Comparison of ENCODE assay signal across 8 cellular contexts in the genomic region with DNA sequence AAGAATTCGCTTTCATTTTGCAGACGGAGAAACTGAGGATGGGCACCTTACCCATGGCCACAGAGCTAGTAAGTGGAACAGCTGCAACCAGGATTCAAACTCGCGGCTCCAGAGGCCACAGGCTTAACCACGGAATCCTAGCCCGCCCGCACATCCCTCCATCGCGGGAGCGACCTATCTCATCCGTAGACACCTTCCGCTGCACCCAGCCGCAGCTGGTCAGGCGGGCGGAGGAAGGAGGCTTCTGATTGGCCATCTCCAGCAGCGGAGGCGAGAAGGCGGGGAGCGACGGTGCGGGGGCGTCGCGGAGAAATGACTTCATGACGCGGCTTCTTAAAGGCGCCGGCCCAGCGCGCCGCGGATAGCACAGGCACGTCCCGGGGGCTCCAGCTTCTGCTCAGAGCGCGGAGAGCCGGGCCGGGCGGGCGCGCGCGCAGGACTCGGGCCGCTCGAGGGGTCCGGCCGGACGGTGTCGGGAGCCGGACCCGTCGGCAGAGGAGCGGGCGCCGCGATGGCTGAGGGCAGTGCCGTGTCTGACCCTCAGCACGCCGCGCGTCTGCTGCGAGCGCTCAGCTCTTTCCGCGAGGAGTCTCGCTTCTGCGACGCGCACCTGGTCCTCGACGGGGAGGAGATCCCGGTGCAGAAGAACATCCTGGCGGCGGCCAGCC. TPM values are rescaled to one million over a fixed set of nuclear protein-coding genes. Genes with fewer than 3 reads are reported as not detected.
DNase-seq lines count a peak whose midpoint lies in the region; FAIRE-seq and TF ChIP-seq lines count a peak whose summit lies in the region.

A gene with protein sequence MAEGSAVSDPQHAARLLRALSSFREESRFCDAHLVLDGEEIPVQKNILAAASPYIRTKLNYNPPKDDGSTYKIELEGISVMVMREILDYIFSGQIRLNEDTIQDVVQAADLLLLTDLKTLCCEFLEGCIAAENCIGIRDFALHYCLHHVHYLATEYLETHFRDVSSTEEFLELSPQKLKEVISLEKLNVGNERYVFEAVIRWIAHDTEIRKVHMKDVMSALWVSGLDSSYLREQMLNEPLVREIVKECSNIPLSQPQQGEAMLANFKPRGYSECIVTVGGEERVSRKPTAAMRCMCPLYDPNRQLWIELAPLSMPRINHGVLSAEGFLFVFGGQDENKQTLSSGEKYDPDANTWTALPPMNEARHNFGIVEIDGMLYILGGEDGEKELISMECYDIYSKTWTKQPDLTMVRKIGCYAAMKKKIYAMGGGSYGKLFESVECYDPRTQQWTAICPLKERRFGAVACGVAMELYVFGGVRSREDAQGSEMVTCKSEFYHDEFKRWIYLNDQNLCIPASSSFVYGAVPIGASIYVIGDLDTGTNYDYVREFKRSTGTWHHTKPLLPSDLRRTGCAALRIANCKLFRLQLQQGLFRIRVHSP (plus strand): TSS at position 360 of the 668 bp plus-strand sequence. CDS start 152 bp downstream, at position 512.

- peak; percentile 88 for DNase-seq in GM04504 (ENCODE audit: low read depth)
- peak; percentile 96 for DNase-seq in HFFc6
- peak; percentile 97 for DNase-seq in NAMALWA (ENCODE audit: low spot score)
- DNase-seq in SK-MEL-5 (ENCODE audit: low read depth, low spot score): peak; percentile 92
- DNase-seq in activated naive CD4-positive, alpha-beta T cell treated with anti-CD3 and anti-CD28 coated beads, Interleukin-2, amount 10 ng/mL, durations not matched to agents 7 days and 5 days: peak; percentile 97
- DNase-seq in frontal cortex (ENCODE audit: low spot score in 2 of 2): peak; percentile 88 to 89
- DNase-seq in neuronal stem cell (ENCODE audit: low spot score): peak; percentile 95

- no peak within 1 kb of the TSS for H4K91ac ChIP-seq in neuronal stem cell (ENCODE audit: low read depth, low read length, poor library complexity)

- H3K79me1 ChIP-seq in neuronal stem cell (ENCODE audit: low read depth, low read length): peaks cover 2% of the 10 kb centered on the region

- H2BK12ac ChIP-seq in neuronal stem cell (ENCODE audit: low read length): no peak within 1 kb of the TSS

- FAIRE-seq in frontal cortex (lab: Jason Lieb, UNC): no peak

- H3K4me3 ChIP-seq in neuronal stem cell (ENCODE audit: low read length in 2 of 2) (peak within 1 kb of the TSS; percentile 93 to 96), subcutaneous abdominal adipose tissue (ENCODE audit: low read depth in 1 of 5, low read length in 5 of 5) (peak within 1 kb of the TSS; percentile 74 to 99 (median 97))

- H3K27me3 Mint-ChIP-seq in HFFc6 (ENCODE audit: insufficient read depth): no peaks in the 10 kb centered on the region
- H3K27me3 Mint-ChIP-seq in activated naive CD4-positive, alpha-beta T cell treated with anti-CD3 and anti-CD28 coated beads, Interleukin-2, amount 10 ng/mL, durations not matched to agents 7 days and 5 days: no peaks in the 10 kb centered on the region

- no peak within 1 kb of the TSS for H3K14ac ChIP-seq in neuronal stem cell (ENCODE audit: low read length)

- H3K23ac ChIP-seq in neuronal stem cell (ENCODE audit: low read depth, low read length, poor library complexity): peak within 1 kb of the TSS; percentile 90

- peak within 1 kb of the TSS; percentile 87 for H3K4me2 ChIP-seq in neuronal stem cell (ENCODE audit: insufficient read depth, low read length, poor library complexity, severe bottlenecking)

- no peak within 1 kb of the TSS for H2BK120ac ChIP-seq in neuronal stem cell (ENCODE audit: low read depth, low read length)

- H3K9me3 ChIP-seq in neuronal stem cell (replicated peaks in 1 of 2; ENCODE audit: control insufficient read depth in 2 of 2, insufficient read depth in 1 of 2, low read depth in 1 of 2, low read length in 2 of 2): no peaks in the 10 kb centered on the region
- no peaks in the 10 kb centered on the region for H3K9me3 ChIP-seq in subcutaneous abdominal adipose tissue (ENCODE audit: control insufficient read depth in 5 of 5, low read length in 5 of 5)

- TF ChIP-seq CTCF in HFFc6 (IDR thresholded peaks at IDR 0.05): no peak

- no peak within 1 kb of the TSS for H2AK5ac ChIP-seq in neuronal stem cell (ENCODE audit: low read depth, low read length)

- no peak within 1 kb of the TSS for H4K8ac ChIP-seq in neuronal stem cell (ENCODE audit: low read depth, low read length)

- no peak within 1 kb of the TSS for H2BK15ac ChIP-seq in neuronal stem cell (ENCODE audit: low read length)

- no peak within 1 kb of the TSS for H2BK5ac ChIP-seq in neuronal stem cell (ENCODE audit: low read length)

- WGBS in neuronal stem cell (ENCODE audit: extremely low coverage in 2 of 2, insufficient read length in 2 of 2, insufficient replicate concordance in 1 of 2), 2 donors: no CpG with 5 or more reads among the region's 75 CpGs

- H3K4me1 ChIP-seq in neuronal stem cell (ENCODE audit: control insufficient read depth in 2 of 2, insufficient read depth in 1 of 2, low read depth in 1 of 2, low read length in 2 of 2) (peaks cover 0 to 2% of the 10 kb centered on the region in 2 donors), subcutaneous abdominal adipose tissue (ENCODE audit: control insufficient read depth in 5 of 5, insufficient read depth in 5 of 5, low read length in 5 of 5) (peaks cover 9 to 30% (median 24%) of the 10 kb centered on the region in 5 donors)

- H3K9me3 Mint-ChIP-seq in HFFc6: no peaks in the 10 kb centered on the region
- no peaks in the 10 kb centered on the region for H3K9me3 Mint-ChIP-seq in activated naive CD4-positive, alpha-beta T cell treated with anti-CD3 and anti-CD28 coated beads, Interleukin-2, amount 10 ng/mL, durations not matched to agents 7 days and 5 days

- H3K27ac ChIP-seq in neuronal stem cell (replicated peaks; ENCODE audit: low read length) (peak within 1 kb of the TSS; percentile 39), subcutaneous abdominal adipose tissue (ENCODE audit: low read depth, low read length) (peak within 1 kb of the TSS; percentile 80)

- peaks cover 52% of the 10 kb centered on the region for H3K4me1 Mint-ChIP-seq in HFFc6 (ENCODE audit: low read depth)
- peaks cover 42% of the 10 kb centered on the region for H3K4me1 Mint-ChIP-seq in activated naive CD4-positive, alpha-beta T cell treated with anti-CD3 and anti-CD28 coated beads, Interleukin-2, amount 10 ng/mL, durations not matched to agents 7 days and 5 days

- peak within 1 kb of the TSS; percentile 85 for H3K27ac Mint-ChIP-seq in HFFc6
- peak within 1 kb of the TSS; percentile 96 for H3K27ac Mint-ChIP-seq in activated naive CD4-positive, alpha-beta T cell treated with anti-CD3 and anti-CD28 coated beads, Interleukin-2, amount 10 ng/mL, durations not matched to agents 7 days and 5 days

- peak within 1 kb of the TSS; percentile 93 for H3K18ac ChIP-seq in neuronal stem cell (ENCODE audit: low read length)

- in situ Hi-C loops in SK-MEL-5 (cut with HindIII; ENCODE audit: low pct_unique_long_range_greater_than_20kb, low sequenced_read_pairs): no loop called here

- H3K27me3 ChIP-seq in neuronal stem cell (ENCODE audit: control insufficient read depth in 3 of 3, insufficient read depth in 3 of 3, low read depth in 1 of 3, low read length in 3 of 3) (no peaks in the 10 kb centered on the region), subcutaneous abdominal adipose tissue (ENCODE audit: control insufficient read depth in 5 of 5, insufficient read depth in 4 of 5, low read length in 5 of 5) (no peaks in the 10 kb centered on the region)

- CTCF ChIA-PET in activated naive CD4-positive, alpha-beta T cell treated with anti-CD3 and anti-CD28 coated beads, Interleukin-2, amount 10 ng/mL, durations not matched to agents 7 days and 5 days (lab: Charles Lee): interaction anchor here (0.5 kb wide), 1 partner anchor 24 kb away, joined by 3 read pairs; no protein-coding TSS in a partner anchor

- peaks cover 2 to 11% of the 10 kb centered on the region in 2 donors for H3K36me3 ChIP-seq in neuronal stem cell (replicated peaks in 1 of 2; ENCODE audit: control insufficient read depth in 2 of 2, insufficient read depth in 2 of 2, low read length in 2 of 2)
- peaks cover 0 to 2% (median 0%) of the 10 kb centered on the region in 5 donors for H3K36me3 ChIP-seq in subcutaneous abdominal adipose tissue (ENCODE audit: control insufficient read depth in 5 of 5, insufficient read depth in 5 of 5, low read length in 5 of 5)

- H2AFZ ChIP-seq in neuronal stem cell (ENCODE audit: low read length): peak within 1 kb of the TSS; percentile 98

- peak within 1 kb of the TSS; percentile 97 for H3K9ac ChIP-seq in neuronal stem cell (ENCODE audit: low read depth, low read length, poor library complexity)
- peak within 1 kb of the TSS; percentile 73 to 84 (median 79) for H3K9ac ChIP-seq in subcutaneous abdominal adipose tissue (ENCODE audit: low read length in 5 of 5)

- H3K4me3 Mint-ChIP-seq in HFFc6: peak within 1 kb of the TSS; percentile 93
- H3K4me3 Mint-ChIP-seq in activated naive CD4-positive, alpha-beta T cell treated with anti-CD3 and anti-CD28 coated beads, Interleukin-2, amount 10 ng/mL, durations not matched to agents 7 days and 5 days: peak within 1 kb of the TSS; percentile 91

- H3K4ac ChIP-seq in neuronal stem cell (ENCODE audit: low read length): no peak within 1 kb of the TSS

- H3K36me3 Mint-ChIP-seq in HFFc6 (ENCODE audit: low read depth): peaks cover 8% of the 10 kb centered on the region; the same call in 1 of the 2 replicates
- H3K36me3 Mint-ChIP-seq in activated naive CD4-positive, alpha-beta T cell treated with anti-CD3 and anti-CD28 coated beads, Interleukin-2, amount 10 ng/mL, durations not matched to agents 7 days and 5 days: peaks cover 20% of the 10 kb centered on the region

RNA-seq across cellular contexts. Expression of the gene that starts here (rescaled TPM):
- total RNA-seq in HFFc6 (2021; fragmentation: NEBNext Ultra II Directional; extraction: Animal tissue kit (Norgen Biotek cat#: 25700)): 1 to 10 TPM; 5.6 to 8.6 (median 6.2) TPM
- total RNA-seq in SK-MEL-5 (2014; rRNA removed; shearing (Covaris generic)): 6.8 TPM in 2 replicates
- 2.6 and 3.7 TPM in 2 replicates for polyA plus RNA-seq in SK-MEL-5 (2015; cell fraction: cytosol; rRNA removed)
- polyA plus RNA-seq in SK-MEL-5 (2015; cell fraction: nucleus; rRNA removed): 2.8 and 3.7 TPM in 2 replicates
- total RNA-seq in frontal cortex: 22.8 TPM
- 4.3 TPM for polyA plus RNA-seq in neuronal stem cell (2013, experiment 1 of 2)
- 4.7 TPM for polyA plus RNA-seq in neuronal stem cell (2013, experiment 2 of 2)

Comparison
In these comparisons a context has a peak if more than half of its experiments do, and no peak if none do; other contexts are left out.
1. Peak in every context shown above with its lines: DNase-seq, H3K4me3 ChIP-seq and H3K27ac ChIP-seq.